8 cellular contexts compared by ENCODE assay signal in genomic region chr2:51969349-51969748, GRCh38.
"Had no signal": no experiment of that assay in that cellular context is flagged by ENCODE, and none has a peak within 500 bp of the region (broad histone marks: within the 10 kb centered on the region; RNA-seq: fewer than 3 reads in every experiment).

No MANE protein-coding gene starts in this region.

- H3K4me1 Mint-ChIP-seq: H9 had no signal

- FAIRE-seq: H54, HTR-8/SVneo had no signal

- H3K4me2 ChIP-seq: KMS-11 had no signal

- H3K9ac ChIP-seq: KMS-11 had no signal

- H3K4me3 Mint-ChIP-seq: H9 had no signal

- H3K27ac ChIP-seq: KMS-11 had no signal

- H3K27ac Mint-ChIP-seq: H9 had no signal

- DNase-seq: GOT3, H9, HCEC 1CT, Karpas-422, KBM-7 had no signal
